28 cellular contexts compared by ENCODE assay signal in genomic region chr3:7745711-7746110, GRCh38.
"Had no signal": no experiment of that assay in that cellular context is flagged by ENCODE, and none has a peak within 500 bp of the region (broad histone marks: within the 10 kb centered on the region; RNA-seq: fewer than 3 reads in every experiment).

No MANE protein-coding gene starts in this region.

- H3K36me3 ChIP-seq: esophagus squamous epithelium, gastroesophageal sphincter, heart right ventricle had no signal

- ATAC-seq: activated CD4-positive, alpha-beta T cell treated with anti-CD3 and anti-CD28 coated beads for 36 hours; activated CD8-positive, alpha-beta T cell treated with anti-CD3 and anti-CD28 coated beads for 36 hours; activated T-cell treated with anti-CD3 and anti-CD28 coated beads, Interleukin-2, amount 50 U/mL, for 4 hours; activated T-helper 17 cell treated with anti-CD3 and anti-CD28 coated beads, Interleukin-2, amount 50 U/mL, for 72 hours; body of pancreas; effector memory CD8-positive, alpha-beta T cell; gastroesophageal sphincter; heart right ventricle had no signal

- H3K27ac Mint-ChIP-seq: activated CD4-positive, alpha-beta T cell treated with anti-CD3 and anti-CD28 coated beads for 36 hours; activated CD4-positive, alpha-beta T cell treated with anti-CD3 and anti-CD28 coated beads, Interleukin-2, amount 10 ng/mL, durations not matched to agents 24 days and 14 days; activated CD8-positive, alpha-beta T cell treated with anti-CD3 and anti-CD28 coated beads for 36 hours; activated naive CD8-positive, alpha-beta T cell; activated T-helper 17 cell treated with anti-CD3 and anti-CD28 coated beads, Interleukin-2, amount 50 U/mL, for 72 hours; effector memory CD8-positive, alpha-beta T cell had no signal

- H3K27me3 Mint-ChIP-seq: activated CD4-positive, alpha-beta T cell treated with anti-CD3 and anti-CD28 coated beads for 36 hours; activated CD4-positive, alpha-beta T cell treated with anti-CD3 and anti-CD28 coated beads, Interleukin-2, amount 10 ng/mL, durations not matched to agents 24 days and 14 days; activated CD8-positive, alpha-beta T cell treated with anti-CD3 and anti-CD28 coated beads for 36 hours; activated T-helper 17 cell treated with anti-CD3 and anti-CD28 coated beads, Interleukin-2, amount 50 U/mL, for 72 hours; central memory CD8-positive, alpha-beta T cell had no signal

- H3K9me3 ChIP-seq: body of pancreas, esophagus squamous epithelium, gastroesophageal sphincter, heart right ventricle had no signal

- H3K4me3 Mint-ChIP-seq: activated CD4-positive, alpha-beta T cell treated with anti-CD3 and anti-CD28 coated beads for 36 hours; activated CD4-positive, alpha-beta T cell treated with anti-CD3 and anti-CD28 coated beads, Interleukin-2, amount 10 ng/mL, durations not matched to agents 24 days and 14 days; activated CD8-positive, alpha-beta T cell treated with anti-CD3 and anti-CD28 coated beads for 36 hours; activated naive CD8-positive, alpha-beta T cell; activated T-cell treated with anti-CD3 and anti-CD28 coated beads, Interleukin-2, amount 50 U/mL, for 4 hours; activated T-helper 17 cell treated with anti-CD3 and anti-CD28 coated beads, Interleukin-2, amount 50 U/mL, for 72 hours; central memory CD8-positive, alpha-beta T cell; effector memory CD8-positive, alpha-beta T cell had no signal

- H3K9me3 Mint-ChIP-seq: activated CD4-positive, alpha-beta T cell treated with anti-CD3 and anti-CD28 coated beads, Interleukin-2, amount 10 ng/mL, durations not matched to agents 24 days and 14 days; activated CD8-positive, alpha-beta T cell treated with anti-CD3 and anti-CD28 coated beads for 36 hours; activated T-helper 17 cell treated with anti-CD3 and anti-CD28 coated beads, Interleukin-2, amount 50 U/mL, for 72 hours had no signal

- DNase-seq: activated CD4-positive, alpha-beta T cell treated with anti-CD3 and anti-CD28 coated beads for 36 hours; activated CD4-positive, alpha-beta T cell treated with anti-CD3 and anti-CD28 coated beads, Interleukin-2, amount 10 ng/mL, durations not matched to agents 24 days and 14 days; activated CD4-positive, alpha-beta T cell treated with anti-CD3 and anti-CD28 coated beads, Interleukin-2, amount 50 U/mL, for 4 hours; activated CD4-positive, CD25-positive, alpha-beta regulatory T cell; activated CD4-positive, CD25-positive, alpha-beta regulatory T cell treated with anti-CD3 and anti-CD28 coated beads, Interleukin-2, amount 50 U/mL, for 72 hours; activated CD8-positive, alpha-beta memory T cell treated with anti-CD3 and anti-CD28 coated beads for 24 hours; activated CD8-positive, alpha-beta T cell treated with anti-CD3 and anti-CD28 coated beads for 36 hours; activated effector memory CD4-positive, alpha-beta T cell treated with Interleukin-2 at 50 U/mL for 16 hours; activated gamma-delta T cell treated with Interleukin-2 at 50 U/mL for 16 hours; activated naive CD4-positive, alpha-beta T cell treated with anti-CD3 and anti-CD28 coated beads, Interleukin-2, amount 50 U/mL, for 16 hours; activated naive CD4-positive, alpha-beta T cell treated with Interleukin-2 at 50 U/mL for 16 hours; activated T-cell treated with anti-CD3 and anti-CD28 coated beads, Interleukin-2, amount 50 U/mL, for 4 hours; amygdala; aorta; body of pancreas; dermis blood vessel endothelial cell; effector CD4-positive, alpha-beta T cell; effector memory CD8-positive, alpha-beta T cell; esophagus squamous epithelium; foreskin melanocyte; heart right ventricle; T-helper 2 cell had no signal

- H3K4me3 ChIP-seq: body of pancreas, coronary artery, esophagus squamous epithelium, gastroesophageal sphincter, heart right ventricle, hepatocyte had no signal

- H3K27me3 ChIP-seq: body of pancreas, esophagus squamous epithelium, gastroesophageal sphincter, hepatocyte had no signal

- H3K27ac ChIP-seq: body of pancreas, coronary artery, esophagus squamous epithelium, gastroesophageal sphincter, heart right ventricle, hepatocyte had no signal

- H3K4me1 Mint-ChIP-seq: activated CD4-positive, alpha-beta T cell treated with anti-CD3 and anti-CD28 coated beads for 36 hours; activated CD4-positive, alpha-beta T cell treated with anti-CD3 and anti-CD28 coated beads, Interleukin-2, amount 10 ng/mL, durations not matched to agents 24 days and 14 days; activated T-helper 17 cell treated with anti-CD3 and anti-CD28 coated beads, Interleukin-2, amount 50 U/mL, for 72 hours; central memory CD8-positive, alpha-beta T cell had no signal

- H3K4me1 ChIP-seq: body of pancreas, esophagus squamous epithelium, gastroesophageal sphincter, heart right ventricle had no signal

- H3K36me3 Mint-ChIP-seq: activated naive CD8-positive, alpha-beta T cell had no signal
